In the genomic region with DNA sequence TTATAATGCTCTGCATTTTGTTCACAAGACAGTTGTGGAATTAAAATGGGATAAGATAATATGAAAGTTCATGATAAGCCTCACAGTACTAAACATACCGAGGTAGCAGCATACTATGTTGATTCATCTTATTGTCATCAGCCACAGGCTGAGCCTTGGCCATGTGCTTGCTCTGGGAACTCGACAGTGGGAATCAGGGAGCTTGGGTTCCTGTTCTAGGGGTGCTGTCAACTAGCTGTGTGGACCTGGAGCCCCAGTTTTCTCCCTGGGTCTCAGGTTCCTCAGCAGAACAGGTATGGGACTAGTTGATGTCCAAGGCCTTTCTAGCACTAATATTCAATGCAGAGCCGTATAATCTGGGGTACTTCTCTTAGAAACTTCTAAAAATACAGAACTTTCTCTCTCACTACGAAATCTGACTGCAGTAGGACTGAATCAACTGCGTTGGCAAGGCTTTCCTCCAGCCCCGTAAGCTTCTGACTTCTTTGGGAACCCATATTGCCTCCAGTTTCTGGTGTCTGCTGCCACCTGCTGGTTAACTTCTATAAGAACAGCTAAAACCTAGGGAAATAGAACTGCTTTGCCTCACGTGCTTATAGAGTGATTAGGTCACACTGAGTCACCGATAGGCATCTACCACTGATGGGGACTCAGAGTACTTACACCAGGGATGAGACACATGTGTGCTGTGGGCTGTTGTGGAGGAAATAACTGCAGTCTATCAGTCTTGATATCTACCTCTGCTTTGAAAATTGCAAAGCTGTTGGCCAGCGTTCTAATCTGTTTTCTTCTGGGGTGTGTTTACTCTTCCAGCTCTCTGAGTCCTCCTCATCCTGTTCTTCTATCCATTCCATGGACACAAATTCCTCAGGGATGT, we compare ENCODE assay signal across 8 cellular contexts.
A peak's percentile ranks its signal among the peaks of the same experiment; 100 is the strongest.
DNase-seq lines count a peak whose midpoint lies in the region; ATAC-seq and TF ChIP-seq lines count a peak whose summit lies in the region.

No MANE protein-coding gene starts in this region.

- H3K27ac Mint-ChIP-seq in T-helper 17 cell, result peak overlapping the region; percentile 56

- H3K27ac ChIP-seq in right atrium auricular region (peak overlapping the region; percentile 67 to 73), vagina (peak overlapping the region; percentile 64)

- peak; percentile 76 to 92 for TF ChIP-seq CTCF in right atrium auricular region (IDR thresholded peaks at IDR 0.05)
- peak; percentile 86 to 95 (median 92) for TF ChIP-seq CTCF in vagina (IDR thresholded peaks at IDR 0.05)

- TF ChIP-seq POLR2A in vagina (IDR thresholded peaks at IDR 0.05), result no peak

- H3K9me3 ChIP-seq in T-helper 17 cell (ENCODE audit: control insufficient read depth, low read length, poor library complexity, severe bottlenecking), result no peaks in the 10 kb centered on the region
- no peaks in the 10 kb centered on the region for H3K9me3 ChIP-seq in right atrium auricular region
- H3K9me3 ChIP-seq in vagina, result no peaks in the 10 kb centered on the region

- H3K36me3 ChIP-seq in right atrium auricular region (peaks cover 67% of the 10 kb centered on the region), vagina (peaks cover 0 to 10% of the 10 kb centered on the region in 2 donors)

- peak; percentile 33 for ATAC-seq in HG02571 (IDR thresholded peaks at IDR 0.05; ENCODE audit: unreplicated experiment)
- peak; percentile 98 for ATAC-seq in T-helper 17 cell

- peak overlapping the region; percentile 45 for H3K4me3 Mint-ChIP-seq in T-helper 17 cell

- H3K27me3 ChIP-seq in right atrium auricular region (no peaks in the 10 kb centered on the region), vagina (no peaks in the 10 kb centered on the region)

- no peaks in the 10 kb centered on the region for H3K27me3 Mint-ChIP-seq in T-helper 17 cell

- peaks cover 3% of the 10 kb centered on the region for H3K36me3 Mint-ChIP-seq in T-helper 17 cell (ENCODE audit: low read depth)

- intact Hi-C loops in vagina (cut with DNase I), result loop anchor here (2.0 kb wide), 1 partner anchor 261 kb away; no protein-coding TSS in a partner anchor

- peak; percentile 87 for DNase-seq in ELF-1 (ENCODE audit: low read depth, low spot score)
- DNase-seq in NCI-H1694 treated with DMSO at 0.1 percent for 48 hours (lab: John Stamatoyannopoulos, UW), result peak; percentile 90
- DNase-seq in T-helper 17 cell, result peak; percentile 25 to 58 (median 46)
- DNase-seq in amygdala (lab: John Stamatoyannopoulos, UW), result peak in 48 of 56 donors; percentile 10 to 86 (median 66)
- DNase-seq in right atrium auricular region (ENCODE audit: low spot score), result peak; percentile 80
- DNase-seq in retina, result peak; percentile 73
- DNase-seq in vagina (ENCODE audit: extremely low spot score in 2 of 2), result peak in 1 of 2 donors; percentile 94

- no peak overlapping the region for H3K4me3 ChIP-seq in right atrium auricular region
- H3K4me3 ChIP-seq in vagina, result no peak overlapping the region

- H3K4me1 ChIP-seq in right atrium auricular region (peaks cover 0 to 20% of the 10 kb centered on the region in 2 donors), vagina (peaks cover 12% of the 10 kb centered on the region)

- H3K4me1 Mint-ChIP-seq in T-helper 17 cell, result peaks cover 17% of the 10 kb centered on the region
